In genomic region chr9:112174223-112174964, GRCh38 we compare ENCODE assay signal across 8 cellular contexts. TPM values are rescaled to one million over a fixed set of nuclear protein-coding genes. Genes with fewer than 3 reads are reported as not detected.
A peak's percentile ranks its signal among the peaks of the same experiment; 100 is the strongest.
DNase-seq lines count a peak whose midpoint lies in the region; ATAC-seq and TF ChIP-seq lines count a peak whose summit lies in the region.

No MANE protein-coding gene starts in this region.

- H3K4me1 ChIP-seq in right lobe of liver: peaks cover 0 to 7% (median 0%) of the 10 kb centered on the region in 4 donors

- H3K4me3 Mint-ChIP-seq in activated B cell treated with CpG ODN at 0.5 μM for 24 hours: peak overlapping the region; percentile 85

- no peaks in the 10 kb centered on the region for H3K9me3 ChIP-seq in right lobe of liver

- no peaks in the 10 kb centered on the region for H3K36me3 ChIP-seq in right lobe of liver

- intact Hi-C loops in activated B cell treated with CpG ODN at 0.5 μM for 24 hours (cut with micrococcal nuclease): loop anchor here (1.0 to 5.0 kb wide), 3 partner anchors 12 to 158 kb away; partner anchors contain the start of gene PTBP3
- intact Hi-C loops in right lobe of liver (cut with DNase I): no loop called here

- DNase-seq in DMS79 treated with DMSO at 0.1 percent for 48 hours (lab: John Stamatoyannopoulos, UW) (peak; percentile 31), DMS79 (lab: John Stamatoyannopoulos, UW) (no peak), NCI-H1105 (lab: John Stamatoyannopoulos, UW) (peak; percentile 39), activated B cell treated with CpG ODN at 0.5 μM for 24 hours (peak; percentile 62), choroid plexus epithelial cell (ENCODE audit: low read depth) (peak; percentile 31), right lobe of liver (peak; percentile 64 to 72 (median 71))
- DNase-seq in stimulated activated CD8-positive, alpha-beta memory T cell treated with anti-CD3 and anti-CD28 coated beads, Interleukin-12 subunit alpha, Interleukin-12 subunit beta, amount 100 ng/mL, for 1 hour (ENCODE audit: low read depth): peak; percentile 42

- peaks cover 2% of the 10 kb centered on the region for H3K36me3 Mint-ChIP-seq in activated B cell treated with CpG ODN at 0.5 μM for 24 hours (ENCODE audit: low read depth)

- H3K27me3 Mint-ChIP-seq in activated B cell treated with CpG ODN at 0.5 μM for 24 hours: no peaks in the 10 kb centered on the region

- H3K4me1 Mint-ChIP-seq in activated B cell treated with CpG ODN at 0.5 μM for 24 hours: peaks cover 39% of the 10 kb centered on the region

- H3K27me3 ChIP-seq in right lobe of liver: no peaks in the 10 kb centered on the region

- H3K27ac Mint-ChIP-seq in activated B cell treated with CpG ODN at 0.5 μM for 24 hours: peak overlapping the region; percentile 63

- ATAC-seq in HG02763 (IDR thresholded peaks at IDR 0.05; ENCODE audit: unreplicated experiment): peak; percentile 77
- ATAC-seq in activated B cell treated with CpG ODN at 0.5 μM for 24 hours (ENCODE audit: low read depth): peak; percentile 87
- peak; percentile 82 to 87 (median 84) for ATAC-seq in right lobe of liver

- peak overlapping the region; percentile 60 for H3K4me3 ChIP-seq in choroid plexus epithelial cell (ENCODE audit: low read depth, low read length)
- peak overlapping the region; percentile 39 to 65 (median 50) for H3K4me3 ChIP-seq in right lobe of liver

- TF ChIP-seq CTCF in activated B cell treated with CpG ODN at 0.5 μM for 24 hours (IDR thresholded peaks at IDR 0.05): no peak
- no peak for TF ChIP-seq CTCF in choroid plexus epithelial cell (conservative IDR thresholded peaks at IDR 0.05; ENCODE audit: low read depth, low read length)
- no peak for TF ChIP-seq CTCF in right lobe of liver (IDR thresholded peaks at IDR 0.05)

- CTCF ChIA-PET in activated B cell treated with CpG ODN at 0.5 μM for 24 hours (lab: Charles Lee): interaction anchor here (1.1 to 1.6 kb wide), 2 partner anchors 13 to 250 kb away, joined by 3 to 5 read pairs; no protein-coding TSS in a partner anchor

- TF ChIP-seq POLR2A in right lobe of liver (IDR thresholded peaks at IDR 0.05): no peak

- 8% methylated on average over 29 of the region's 42 CpGs for WGBS in right lobe of liver (ENCODE audit: insufficient coverage, low coverage, low lambda C conversion rate, missing lambda C conversion rate)

- POLR2A ChIA-PET in activated B cell treated with CpG ODN at 0.5 μM for 24 hours (lab: Charles Lee): interaction anchor here (0.5 to 2.4 kb wide), 3 partner anchors 12 to 100 kb away, joined by 3 to 10 read pairs (median 4); no protein-coding TSS in a partner anchor

- peak overlapping the region in 1 of 3 donors; percentile 60 for H3K27ac ChIP-seq in right lobe of liver

- no peaks in the 10 kb centered on the region for H3K9me3 Mint-ChIP-seq in activated B cell treated with CpG ODN at 0.5 μM for 24 hours

RNA-seq across cellular contexts. Expression of gene SUSD1, which starts 0.7 kb away (rescaled TPM):
- total RNA-seq in activated B cell treated with CpG ODN at 0.5 μM for 24 hours: 12.9 and 15.7 TPM in 2 replicates
- total RNA-seq in right lobe of liver: 1 to 10 TPM; 2.7 to 7.2 (median 3.9) TPM
